ENCODE assay signal across 8 cellular contexts in the genomic region with DNA sequence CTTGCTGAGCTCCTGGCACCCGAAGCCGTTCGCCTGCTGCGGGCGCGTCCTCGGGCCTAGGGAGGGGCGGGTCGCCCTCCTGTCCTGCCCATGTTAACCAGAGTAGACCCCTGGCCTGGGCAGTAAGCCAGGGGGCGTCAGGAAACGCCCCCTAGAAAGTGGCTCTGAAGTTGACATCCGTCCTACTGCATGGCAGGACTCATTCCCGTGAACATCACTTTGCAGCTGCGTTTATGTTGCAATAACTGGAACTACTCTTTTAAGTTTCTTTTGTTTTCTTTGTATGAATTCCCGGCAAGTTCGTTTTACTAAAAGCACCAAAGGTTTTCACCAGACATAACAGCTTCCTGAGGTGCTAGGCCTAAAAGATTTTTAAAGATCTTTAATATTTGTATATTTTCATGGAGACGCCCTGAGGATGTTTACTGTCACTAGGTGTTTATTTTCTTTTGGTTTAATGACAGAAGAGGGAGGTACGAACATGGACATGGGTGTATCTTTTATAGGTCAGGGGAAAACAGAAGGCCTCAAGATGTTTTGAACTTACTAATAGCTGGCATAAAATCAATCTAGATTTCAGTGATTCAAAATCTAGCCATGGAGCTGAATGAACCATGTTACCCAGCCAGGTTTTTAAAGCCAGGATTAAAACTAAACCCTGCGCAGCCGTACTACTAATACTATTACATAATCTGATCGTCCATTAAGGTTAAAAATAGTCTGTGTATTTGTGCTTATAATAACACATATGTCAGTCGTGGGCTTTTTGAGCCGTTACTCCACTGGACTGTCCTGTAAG. TPM values are rescaled to one million over a fixed set of nuclear protein-coding genes. Genes with fewer than 3 reads are reported as not detected.
DNase-seq lines count a peak whose midpoint lies in the region; FAIRE-seq and TF ChIP-seq lines count a peak whose summit lies in the region.

No MANE protein-coding gene starts in this region.

- peak overlapping the region; percentile 92 for H3K4me2 ChIP-seq in PC-9

- CTCF ChIA-PET in PC-9 (lab: Charles Lee), result no interaction called here

- H3K4me3 ChIP-seq in AG09309 (ENCODE audit: control insufficient read depth, low read depth, low read length), result peak overlapping the region; percentile 68
- H3K4me3 ChIP-seq in PC-9, result peak overlapping the region; percentile 83
- H3K4me3 ChIP-seq in ectodermal cell (ENCODE audit: insufficient read depth, low read depth, low read length), result peak overlapping the region; percentile 70
- peak overlapping the region; percentile 54 for H3K4me3 ChIP-seq in mesodermal cell (ENCODE audit: extremely low read depth, insufficient read depth, low read length, poor library complexity, severe bottlenecking)
- peak overlapping the region; percentile 87 to 93 for H3K4me3 ChIP-seq in vagina

- TSS peak; percentile 56 for BruUV-seq in PC-9 (replicated peaks; lab: Mats Ljungman, UMichigan)

- TF ChIP-seq POLR2A in H54 (IDR thresholded peaks at IDR 0.05; ENCODE audit: low read depth, low read length) (no peak), vagina (IDR thresholded peaks at IDR 0.05) (no peak)

- no peak for DNase-seq in AG09309 (ENCODE audit: low read depth)
- DNase-seq in H54 (ENCODE audit: insufficient read length, low spot score), result no peak
- DNase-seq in PC-9, result no peak
- no peak for DNase-seq in vagina (ENCODE audit: extremely low spot score in 2 of 2)
- DNase-seq in GM19240 (ENCODE audit: insufficient read length, low spot score), result no peak
- no peak for DNase-seq in COLO829 (ENCODE audit: low spot score)

- TF ChIP-seq CTCF in AG09309 (IDR thresholded peaks at IDR 0.05; ENCODE audit: control insufficient read depth, insufficient read depth, low read depth, low read length, missing control alignments), result no peak
- no peak for TF ChIP-seq CTCF in PC-9 (conservative IDR thresholded peaks at IDR 0.05)
- TF ChIP-seq CTCF in vagina (IDR thresholded peaks at IDR 0.05), result no peak

- peaks cover 17% of the 10 kb centered on the region for H3K4me1 ChIP-seq in PC-9 (replicated peaks; ENCODE audit: insufficient read depth)
- peaks cover 19% of the 10 kb centered on the region for H3K4me1 ChIP-seq in ectodermal cell (ENCODE audit: control insufficient read depth, insufficient read depth, low read length)
- H3K4me1 ChIP-seq in mesodermal cell (ENCODE audit: control insufficient read depth, insufficient read depth, low read length, poor library complexity, severe bottlenecking), result peaks cover 9% of the 10 kb centered on the region
- peaks cover 34% of the 10 kb centered on the region for H3K4me1 ChIP-seq in vagina

- peak overlapping the region; percentile 85 for H3K27ac ChIP-seq in PC-9
- H3K27ac ChIP-seq in ectodermal cell (ENCODE audit: insufficient read depth, low read depth, low read length, poor library complexity, severe bottlenecking), result no peak overlapping the region
- peak overlapping the region; percentile 91 for H3K27ac ChIP-seq in mesodermal cell (ENCODE audit: low read depth, low read length, severe bottlenecking)
- peak overlapping the region; percentile 97 for H3K27ac ChIP-seq in vagina

- peaks cover 25% of the 10 kb centered on the region for H3F3A ChIP-seq in PC-9 (ENCODE audit: insufficient read depth, low read depth)

- peaks cover 11% of the 10 kb centered on the region for H4K20me1 ChIP-seq in PC-9 (ENCODE audit: insufficient read depth)

- H3K27me3 ChIP-seq in PC-9 (ENCODE audit: insufficient read depth, low read depth) (no peaks in the 10 kb centered on the region), ectodermal cell (ENCODE audit: control insufficient read depth, insufficient read depth, low read length, poor library complexity, severe bottlenecking) (peaks cover 6% of the 10 kb centered on the region), vagina (no peaks in the 10 kb centered on the region)

- H3K36me3 ChIP-seq in PC-9 (ENCODE audit: low read depth) (0 out of 2 replicates have a peak, but pooled peaks cover 4% of the 10 kb centered on the region), ectodermal cell (ENCODE audit: control insufficient read depth, insufficient read depth, low read length) (no peaks in the 10 kb centered on the region), mesodermal cell (ENCODE audit: control insufficient read depth, insufficient read depth, low read length) (no peaks in the 10 kb centered on the region), vagina (no peaks in the 10 kb centered on the region)

- H3K9me2 ChIP-seq in PC-9 (ENCODE audit: insufficient read depth), result no peaks in the 10 kb centered on the region

- H3K9me3 ChIP-seq in PC-9 (ENCODE audit: insufficient read depth, low read depth) (no peaks in the 10 kb centered on the region), ectodermal cell (ENCODE audit: control insufficient read depth, low read length) (no peaks in the 10 kb centered on the region), mesodermal cell (ENCODE audit: control insufficient read depth, low read length) (no peaks in the 10 kb centered on the region), vagina (no peaks in the 10 kb centered on the region)

- WGBS in ectodermal cell, 2 experiments, result 19 to 34% methylated on average over 19 to 23 of the region's 23 CpGs
- 1 to 8% methylated on average over 9 to 13 of the region's 23 CpGs for WGBS in mesodermal cell (ENCODE audit: insufficient coverage in 2 of 2), 2 experiments

- intact Hi-C loops in PC-9 (cut with micrococcal nuclease; ENCODE audit: unreplicated experiment) (loop anchor here (5.0 kb wide), 1 partner anchor 315 kb away; no protein-coding TSS in a partner anchor), vagina (cut with DNase I) (no loop called here)

- peak overlapping the region; percentile 84 for H2AFZ ChIP-seq in PC-9

- H3K79me2 ChIP-seq in PC-9 (ENCODE audit: low read depth), result peaks cover 46% of the 10 kb centered on the region

- POLR2A ChIA-PET in PC-9 (lab: Charles Lee; ENCODE audit: unreplicated experiment), result interaction anchor here (0.5 to 1.0 kb wide), 4 partner anchors 9 to 361 kb away, joined by 3 to 6 read pairs (median 5); no protein-coding TSS in a partner anchor

- peak; percentile 62 for FAIRE-seq in H54 (lab: Jason Lieb, UNC)

RNA-seq across cellular contexts. Expression of gene C15orf61, which starts 1.0 kb away (rescaled TPM):
- total RNA-seq in PC-9 (2021) (6.5 and 6.8 TPM in 2 replicates), vagina (11.3 TPM)
- polyA plus RNA-seq in ectodermal cell (2013, experiment 1 of 4), result 1.9 TPM
- polyA plus RNA-seq in ectodermal cell (2013, experiment 2 of 4), result 3.6 TPM
- 3.1 TPM for polyA plus RNA-seq in ectodermal cell (2013, experiment 3 of 4)
- polyA plus RNA-seq in ectodermal cell (2013, experiment 4 of 4), result 4.1 TPM
- 1.4 TPM for polyA plus RNA-seq in mesodermal cell (2013, experiment 1 of 2)
- 1.1 TPM for polyA plus RNA-seq in mesodermal cell (2013, experiment 2 of 2)

RNA-seq across cellular contexts. Expression of gene MAP2K5, which starts 20.5 kb away (rescaled TPM):
- total RNA-seq in PC-9 (2021), result 25.6 and 26.9 TPM in 2 replicates
- 30.0 TPM for polyA plus RNA-seq in ectodermal cell (2013, experiment 1 of 4)
- 33.4 TPM for polyA plus RNA-seq in ectodermal cell (2013, experiment 2 of 4)
- 28.7 TPM for polyA plus RNA-seq in ectodermal cell (2013, experiment 3 of 4)
- 32.1 TPM for polyA plus RNA-seq in ectodermal cell (2013, experiment 4 of 4)
- polyA plus RNA-seq in mesodermal cell (2013, experiment 1 of 2), result 19.8 TPM
- 17.0 TPM for polyA plus RNA-seq in mesodermal cell (2013, experiment 2 of 2)
- total RNA-seq in vagina, result 13.5 TPM
